ENCODE assay signal across 21 cellular contexts in genomic region chr19:16033721-16034120, GRCh38. TPM values are rescaled to one million over a fixed set of nuclear protein-coding genes. Genes with fewer than 3 reads are reported as not detected.
DNase-seq lines count a peak whose midpoint lies in the region; ATAC-seq, FAIRE-seq and TF ChIP-seq lines count a peak whose summit lies in the region.
"Had no signal": no experiment of that assay in that cellular context is flagged by ENCODE, and none has a peak within 500 bp of the region (broad histone marks: within the 10 kb centered on the region; RNA-seq: fewer than 3 reads in every experiment).

No MANE protein-coding gene starts in this region.

- H3K36me3 Mint-ChIP-seq in activated CD8-positive, alpha-beta memory T cell treated with anti-CD3 and anti-CD28 coated beads, Interleukin-2, amount 10 ng/mL, durations not matched to agents 7 days and 5 days: no peaks in the 10 kb centered on the region

- no peak overlapping the region for H3K4me3 ChIP-seq in neuronal stem cell (ENCODE audit: low read length in 2 of 2)
- H3K4me3 ChIP-seq in testis: no peak overlapping the region
- H3K4me3 ChIP-seq: A549, GM12878, GM23338 had no signal

- H3K4me1 Mint-ChIP-seq in activated CD8-positive, alpha-beta memory T cell treated with anti-CD3 and anti-CD28 coated beads, Interleukin-2, amount 10 ng/mL, durations not matched to agents 7 days and 5 days: no peaks in the 10 kb centered on the region
- H3K4me1 Mint-ChIP-seq: GM23338 had no signal

- TF ChIP-seq EP300 in Ishikawa (IDR thresholded peaks at IDR 0.05; ENCODE audit: borderline replicate concordance): no peak

- H3K9ac ChIP-seq in neuronal stem cell (ENCODE audit: low read depth, low read length, poor library complexity): no peak overlapping the region

- no peak overlapping the region for H2BK5ac ChIP-seq in neuronal stem cell (ENCODE audit: low read length)

- peaks cover 3% of the 10 kb centered on the region for H3K79me1 ChIP-seq in neuronal stem cell (ENCODE audit: low read depth, low read length)

- CTCF ChIA-PET in activated CD8-positive, alpha-beta memory T cell treated with anti-CD3 and anti-CD28 coated beads, Interleukin-2, amount 10 ng/mL, durations not matched to agents 7 days and 5 days (lab: Charles Lee): no interaction called here

- no peak for TF ChIP-seq CTCF in testis (IDR thresholded peaks at IDR 0.05)

- WGBS in neuronal stem cell (ENCODE audit: extremely low coverage in 2 of 2, insufficient read length in 2 of 2, insufficient replicate concordance in 1 of 2), 2 donors: no CpG with 5 or more reads among the region's 2 CpGs
- WGBS in testis, 2 donors: 83% methylated on average over 2 of the region's 2 CpGs; no CpG with 5 or more reads in 1 of the 2 donors

- FAIRE-seq in GM19239 (lab: Jason Lieb, UNC): no peak
- FAIRE-seq: A549, GM12878, GM18507 had no signal

- intact Hi-C loops in testis (cut with DNase I; ENCODE audit: low total_unique reads): no loop called here

- H3K27me3 Mint-ChIP-seq in activated CD8-positive, alpha-beta memory T cell treated with anti-CD3 and anti-CD28 coated beads, Interleukin-2, amount 10 ng/mL, durations not matched to agents 7 days and 5 days: no peaks in the 10 kb centered on the region
- H3K27me3 Mint-ChIP-seq: CD4-positive, alpha-beta T cell had no signal

- H3K4me1 ChIP-seq in neuronal stem cell (ENCODE audit: control insufficient read depth in 2 of 2, insufficient read depth in 1 of 2, low read depth in 1 of 2, low read length in 2 of 2) (no peaks in the 10 kb centered on the region), testis (no peaks in the 10 kb centered on the region)
- H3K4me1 ChIP-seq: A549 had no signal

- no peak overlapping the region for H2AFZ ChIP-seq in neuronal stem cell (ENCODE audit: low read length)
- H2AFZ ChIP-seq: GM23338 had no signal

- H3K14ac ChIP-seq in neuronal stem cell (ENCODE audit: low read length): peak overlapping the region; percentile 38

- peaks cover 0 to 14% of the 10 kb centered on the region in 2 donors for H3K9me3 ChIP-seq in neuronal stem cell (replicated peaks in 1 of 2; ENCODE audit: control insufficient read depth in 2 of 2, insufficient read depth in 1 of 2, low read depth in 1 of 2, low read length in 2 of 2)
- no peaks in the 10 kb centered on the region for H3K9me3 ChIP-seq in testis
- H3K9me3 ChIP-seq: A549 had no signal

- H4K8ac ChIP-seq in neuronal stem cell (ENCODE audit: low read depth, low read length): no peak overlapping the region

- no peaks in the 10 kb centered on the region for H3K9me3 Mint-ChIP-seq in activated CD8-positive, alpha-beta memory T cell treated with anti-CD3 and anti-CD28 coated beads, Interleukin-2, amount 10 ng/mL, durations not matched to agents 7 days and 5 days (ENCODE audit: low read depth)
- H3K9me3 Mint-ChIP-seq: CD4-positive, alpha-beta T cell; HFFc6 had no signal

- peak; percentile 14; the same call in 1 of the 2 replicates for TF ChIP-seq RAD21 in Ishikawa (IDR thresholded peaks at IDR 0.05; ENCODE audit: low read depth)

- H2BK15ac ChIP-seq in neuronal stem cell (ENCODE audit: low read length): no peak overlapping the region

- H3K27me3 ChIP-seq in neuronal stem cell (ENCODE audit: control insufficient read depth in 3 of 3, insufficient read depth in 3 of 3, low read depth in 1 of 3, low read length in 3 of 3): peaks cover 0 to 30% (median 0%) of the 10 kb centered on the region in 3 experiments
- no peaks in the 10 kb centered on the region for H3K27me3 ChIP-seq in testis

- H2AK5ac ChIP-seq in neuronal stem cell (ENCODE audit: low read depth, low read length): no peak overlapping the region

- no peak overlapping the region for H3K18ac ChIP-seq in neuronal stem cell (ENCODE audit: low read length)

- DNase-seq in activated CD8-positive, alpha-beta memory T cell treated with anti-CD3 and anti-CD28 coated beads, Interleukin-2, amount 50 U/mL, for 48 hours: peak; percentile 37
- DNase-seq in activated CD8-positive, alpha-beta memory T cell treated with anti-CD3 and anti-CD28 coated beads, Interleukin-2, amount 10 ng/mL, durations not matched to agents 7 days and 5 days: no peak
- no peak for DNase-seq in neuronal stem cell (ENCODE audit: low spot score)
- peak; percentile 25 for DNase-seq in testis
- no peak for DNase-seq in H4 (ENCODE audit: low spot score)
- DNase-seq in GM19239 (ENCODE audit: insufficient read length, low spot score): no peak
- DNase-seq: AML-193; CD4-positive, alpha-beta T cell; DMS79 treated with DMSO at 0.1 percent for 48 hours; GF-D8; H7; HFFc6 had no signal

- no peak overlapping the region for H2BK120ac ChIP-seq in neuronal stem cell (ENCODE audit: low read depth, low read length)

- H3K4me3 Mint-ChIP-seq in activated CD8-positive, alpha-beta memory T cell treated with anti-CD3 and anti-CD28 coated beads, Interleukin-2, amount 10 ng/mL, durations not matched to agents 7 days and 5 days: no peak overlapping the region
- H3K4me3 Mint-ChIP-seq: CD4-positive, alpha-beta T cell; GM23338; HFFc6 had no signal

- no peak overlapping the region for H3K23ac ChIP-seq in neuronal stem cell (ENCODE audit: low read depth, low read length, poor library complexity)

- H4K91ac ChIP-seq in neuronal stem cell (ENCODE audit: low read depth, low read length, poor library complexity): no peak overlapping the region

- no peak overlapping the region for H3K27ac ChIP-seq in neuronal stem cell (replicated peaks; ENCODE audit: low read length)
- no peak overlapping the region for H3K27ac ChIP-seq in testis
- H3K27ac ChIP-seq: 22Rv1, A549, C4-2B had no signal

- H2BK12ac ChIP-seq in neuronal stem cell (ENCODE audit: low read length): no peak overlapping the region

- ATAC-seq in activated CD8-positive, alpha-beta memory T cell treated with anti-CD3 and anti-CD28 coated beads, Interleukin-2, amount 10 ng/mL, durations not matched to agents 7 days and 5 days: no peak
- ATAC-seq in HG02885 (IDR thresholded peaks at IDR 0.05; ENCODE audit: poor library complexity, unreplicated experiment): no peak
- ATAC-seq: A549, GM12878, GM23338, HCT116 had no signal

- H3K36me3 ChIP-seq in neuronal stem cell (replicated peaks in 1 of 2; ENCODE audit: control insufficient read depth in 2 of 2, insufficient read depth in 2 of 2, low read length in 2 of 2): no peaks in the 10 kb centered on the region
- no peaks in the 10 kb centered on the region for H3K36me3 ChIP-seq in testis (ENCODE audit: low read depth, missing control alignments)

- H3K4ac ChIP-seq in neuronal stem cell (ENCODE audit: low read length): no peak overlapping the region

- no peak overlapping the region for H3K27ac Mint-ChIP-seq in activated CD8-positive, alpha-beta memory T cell treated with anti-CD3 and anti-CD28 coated beads, Interleukin-2, amount 10 ng/mL, durations not matched to agents 7 days and 5 days
- H3K27ac Mint-ChIP-seq: CD4-positive, alpha-beta T cell; GM23338; HFFc6 had no signal

- H3K4me2 ChIP-seq in neuronal stem cell (ENCODE audit: insufficient read depth, low read length, poor library complexity, severe bottlenecking): no peak overlapping the region
- H3K4me2 ChIP-seq: A549, GM23338 had no signal

- no peak for TF ChIP-seq POLR2A in testis (IDR thresholded peaks at IDR 0.05)

TF ChIP-seq in Ishikawa, 13 proteins besides CTCF, POLR2A, EP300 and RAD21 (continues in another document):
- TF ChIP-seq USF1 (IDR thresholded peaks at IDR 0.05): no peak
- TF ChIP-seq YY1 (IDR thresholded peaks at IDR 0.05; ENCODE audit: low read depth): no peak
- TF ChIP-seq NFIC (IDR thresholded peaks at IDR 0.05): no peak
- TF ChIP-seq TEAD4 (IDR thresholded peaks at IDR 0.05): no peak
- no peak for TF ChIP-seq MAX (IDR thresholded peaks at IDR 0.05)
- TF ChIP-seq TCF12 (IDR thresholded peaks at IDR 0.05; ENCODE audit: low read depth): no peak
- no peak for TF ChIP-seq CREB1 (IDR thresholded peaks at IDR 0.05; ENCODE audit: low read depth)
- no peak for TF ChIP-seq EGR1 (IDR thresholded peaks at IDR 0.05)
- no peak for TF ChIP-seq TAF1 (IDR thresholded peaks at IDR 0.05; ENCODE audit: low read depth)

RNA-seq across cellular contexts. Expression of gene TPM4, which starts 42.6 kb away (rescaled TPM):
- 100 to 1,000 TPM; 491 to 493 TPM for total RNA-seq in activated CD8-positive, alpha-beta memory T cell treated with anti-CD3 and anti-CD28 coated beads, Interleukin-2, amount 10 ng/mL, durations not matched to agents 7 days and 5 days
- 413 TPM for polyA plus RNA-seq in neuronal stem cell (2013, experiment 1 of 2)
- polyA plus RNA-seq in neuronal stem cell (2013, experiment 2 of 2): 408 TPM
- total RNA-seq in testis: 100 to 1,000 TPM; 212 to 271 TPM
- polyA plus RNA-seq in testis (ENCODE audit: insufficient read depth, low read depth, low replicate concordance): 227 TPM
- total RNA-seq in H4 (2014; rRNA removed; shearing (Covaris generic)): 975 and 1,019 TPM in 2 replicates

Comparison
In these comparisons a context has a peak if more than half of its experiments do, and no peak if none do; other contexts are left out.
1. DNase-seq: peak in activated CD8-positive, alpha-beta memory T cell treated with anti-CD3 and anti-CD28 coated beads, Interleukin-2, amount 50 U/mL, for 48 hours (single experiment) and testis (single experiment); none in activated CD8-positive, alpha-beta memory T cell treated with anti-CD3 and anti-CD28 coated beads, Interleukin-2, amount 10 ng/mL, durations not matched to agents 7 days and 5 days (single experiment), neuronal stem cell (single experiment), H4 (single experiment) and GM19239 (single experiment).